ENCODE assay signal across 24 cellular contexts in genomic region chr2:9996321-9996720, GRCh38.
"Had no signal": no experiment of that assay in that cellular context is flagged by ENCODE, and none has a peak within 500 bp of the region (broad histone marks: within the 10 kb centered on the region; RNA-seq: fewer than 3 reads in every experiment).

No MANE protein-coding gene starts in this region.

- H3K9ac ChIP-seq: neural progenitor cell, parathyroid adenoma had no signal

- H3K4me3 ChIP-seq: colonic mucosa, esophagus muscularis mucosa, heart right ventricle, lung, neural progenitor cell, prostate gland, suprapubic skin, transverse colon, upper lobe of right lung, uterus had no signal

- H3K4me3 Mint-ChIP-seq: central memory CD8-positive, alpha-beta T cell; dendritic cell treated with granulocyte-macrophage colony-stimulating factor and Interleukin-4, amounts not matched to agents 40 ng/mL and 50 ng/mL, for 4 days; memory B cell; natural killer cell treated with Interleukin-12 subunit alpha and Interleukin-12 subunit beta and Interleukin-15 and Interleukin-18, amount 100 ng/mL, for 72 hours; neural progenitor cell; stimulated activated naive CD8-positive, alpha-beta T cell treated with anti-CD3 and anti-CD28 coated beads, Interleukin-15, Interleukin-2, amounts not matched to agents 100 ng/mL and 50 ng/mL, for 24 hours had no signal

- H3K27ac ChIP-seq: colonic mucosa, esophagus muscularis mucosa, foreskin keratinocyte, neural progenitor cell, parathyroid adenoma, prostate gland, suprapubic skin, transverse colon, upper lobe of right lung, uterus had no signal

- H3K36me3 Mint-ChIP-seq: memory B cell; natural killer cell treated with Interleukin-12 subunit alpha and Interleukin-12 subunit beta and Interleukin-15 and Interleukin-18, amount 100 ng/mL, for 72 hours; neural progenitor cell had no signal

- H3K27me3 Mint-ChIP-seq: central memory CD8-positive, alpha-beta T cell; natural killer cell treated with Interleukin-12 subunit alpha and Interleukin-12 subunit beta and Interleukin-15 and Interleukin-18, amount 100 ng/mL, for 72 hours had no signal

- DNase-seq: colonic mucosa; effector memory CD4-positive, alpha-beta T cell; foreskin keratinocyte; glutamatergic neuron; hippocampal formation; left colon; small intestine; stimulated activated CD4-positive, alpha-beta T cell treated with anti-CD3 and anti-CD28 coated beads, Interleukin-15, amount 100 ng/mL, for 24 hours; stimulated activated CD4-positive, alpha-beta T cell treated with anti-CD3 and anti-CD28 coated beads, Interleukin-2, amount 100 ng/mL, for 48 hours; transverse colon; upper lobe of right lung had no signal

- H2AFZ ChIP-seq: neural progenitor cell, parathyroid adenoma had no signal

- H3K4me1 Mint-ChIP-seq: central memory CD8-positive, alpha-beta T cell had no signal

- H3K27me3 ChIP-seq: colonic mucosa, esophagus muscularis mucosa, foreskin keratinocyte, heart right ventricle, neural progenitor cell, suprapubic skin, transverse colon, upper lobe of right lung, uterus had no signal

- H3K9me3 ChIP-seq: colonic mucosa, esophagus muscularis mucosa, heart right ventricle, prostate gland, suprapubic skin, transverse colon, upper lobe of right lung, uterus had no signal

- H3K9me3 Mint-ChIP-seq: central memory CD8-positive, alpha-beta T cell; dendritic cell treated with granulocyte-macrophage colony-stimulating factor and Interleukin-4, amounts not matched to agents 40 ng/mL and 50 ng/mL, for 4 days; memory B cell; natural killer cell treated with Interleukin-12 subunit alpha and Interleukin-12 subunit beta and Interleukin-15 and Interleukin-18, amount 100 ng/mL, for 72 hours; neural progenitor cell; stimulated activated naive CD8-positive, alpha-beta T cell treated with anti-CD3 and anti-CD28 coated beads, Interleukin-15, Interleukin-2, amounts not matched to agents 100 ng/mL and 50 ng/mL, for 24 hours had no signal

- H3K4me2 ChIP-seq: neural progenitor cell had no signal

- H3K27ac Mint-ChIP-seq: dendritic cell treated with granulocyte-macrophage colony-stimulating factor and Interleukin-4, amounts not matched to agents 40 ng/mL and 50 ng/mL, for 4 days; memory B cell; natural killer cell treated with Interleukin-12 subunit alpha and Interleukin-12 subunit beta and Interleukin-15 and Interleukin-18, amount 100 ng/mL, for 72 hours; neural progenitor cell; stimulated activated naive CD8-positive, alpha-beta T cell treated with anti-CD3 and anti-CD28 coated beads, Interleukin-15, Interleukin-2, amounts not matched to agents 100 ng/mL and 50 ng/mL, for 24 hours had no signal

- H3K4me1 ChIP-seq: colonic mucosa, foreskin keratinocyte, neural progenitor cell, uterus had no signal

- ATAC-seq: foreskin keratinocyte; left colon; natural killer cell treated with Interleukin-12 subunit alpha and Interleukin-12 subunit beta and Interleukin-15 and Interleukin-18, amount 100 ng/mL, for 72 hours; upper lobe of right lung had no signal

- H3K36me3 ChIP-seq: colonic mucosa, esophagus muscularis mucosa, heart right ventricle, neural progenitor cell, prostate gland, transverse colon, upper lobe of right lung, uterus had no signal
